In the genomic region with DNA sequence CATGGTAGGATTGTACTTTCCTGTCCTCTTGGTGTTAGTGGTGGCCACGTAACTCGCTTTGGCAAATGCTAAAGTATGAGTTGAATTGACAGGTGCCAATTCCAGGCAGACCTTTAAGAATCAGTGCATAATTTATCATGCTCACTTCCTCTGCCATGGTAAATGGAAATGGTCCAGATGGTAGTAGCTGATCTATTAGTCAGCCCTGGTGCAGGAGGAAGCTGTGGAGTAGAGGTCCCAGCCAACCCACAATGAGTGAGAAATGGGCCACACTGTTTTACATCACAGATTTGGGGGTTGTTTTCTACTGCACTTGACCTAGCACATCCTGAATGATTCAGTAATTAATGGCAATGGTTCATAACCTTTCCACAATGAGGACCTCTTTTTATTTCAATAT, we compare ENCODE assay signal across 22 cellular contexts.
"Had no signal": no experiment of that assay in that cellular context is flagged by ENCODE, and none has a peak within 500 bp of the region (broad histone marks: within the 10 kb centered on the region; RNA-seq: fewer than 3 reads in every experiment).

No MANE protein-coding gene starts in this region.

- H3K27me3 Mint-ChIP-seq: brain; dendritic cell treated with granulocyte-macrophage colony-stimulating factor and Interleukin-4, amounts not matched to agents 40 ng/mL and 50 ng/mL, for 4 days had no signal

- ATAC-seq: activated CD8-positive, alpha-beta memory T cell treated with anti-CD3 and anti-CD28 coated beads, Interleukin-2, amount 10 ng/mL, durations not matched to agents 7 days and 5 days; esophagus mucosa; gastroesophageal sphincter; left cardiac atrium; pancreas; psoas muscle; WTC11 had no signal

- H3K27ac Mint-ChIP-seq: activated CD8-positive, alpha-beta memory T cell treated with anti-CD3 and anti-CD28 coated beads, Interleukin-2, amount 10 ng/mL, durations not matched to agents 7 days and 5 days; activated naive CD4-positive, alpha-beta T cell treated with anti-CD3 and anti-CD28 coated beads for 36 hours; brain; dendritic cell treated with granulocyte-macrophage colony-stimulating factor and Interleukin-4, amounts not matched to agents 40 ng/mL and 50 ng/mL, for 4 days; natural killer cell treated with Interleukin-12 subunit alpha and Interleukin-12 subunit beta and Interleukin-15 and Interleukin-18, amount 100 ng/mL, for 72 hours; WTC11 had no signal

- H3K4me1 ChIP-seq: gastroesophageal sphincter, pancreas, psoas muscle, right atrium auricular region, upper lobe of left lung had no signal

- H3K9me3 ChIP-seq: gastroesophageal sphincter, neutrophil, pancreas, psoas muscle, right atrium auricular region, thoracic aorta, upper lobe of left lung had no signal

- H3K9me3 Mint-ChIP-seq: activated naive CD4-positive, alpha-beta T cell treated with anti-CD3 and anti-CD28 coated beads for 36 hours; natural killer cell treated with Interleukin-12 subunit alpha and Interleukin-12 subunit beta and Interleukin-15 and Interleukin-18, amount 100 ng/mL, for 72 hours had no signal

- H3K27me3 ChIP-seq: gastroesophageal sphincter, neutrophil, pancreas, right atrium auricular region, upper lobe of left lung had no signal

- H3K36me3 Mint-ChIP-seq: activated CD8-positive, alpha-beta memory T cell treated with anti-CD3 and anti-CD28 coated beads, Interleukin-2, amount 10 ng/mL, durations not matched to agents 7 days and 5 days; brain; natural killer cell treated with Interleukin-12 subunit alpha and Interleukin-12 subunit beta and Interleukin-15 and Interleukin-18, amount 100 ng/mL, for 72 hours; WTC11 had no signal

- H3K4me3 Mint-ChIP-seq: activated CD8-positive, alpha-beta memory T cell treated with anti-CD3 and anti-CD28 coated beads, Interleukin-2, amount 10 ng/mL, durations not matched to agents 7 days and 5 days; activated naive CD4-positive, alpha-beta T cell treated with anti-CD3 and anti-CD28 coated beads for 36 hours; brain; dendritic cell treated with granulocyte-macrophage colony-stimulating factor and Interleukin-4, amounts not matched to agents 40 ng/mL and 50 ng/mL, for 4 days; natural killer cell treated with Interleukin-12 subunit alpha and Interleukin-12 subunit beta and Interleukin-15 and Interleukin-18, amount 100 ng/mL, for 72 hours; WTC11 had no signal

- H3K4me3 ChIP-seq: gastroesophageal sphincter, pancreas, psoas muscle, right atrium auricular region, thoracic aorta, upper lobe of left lung had no signal

- H3K27ac ChIP-seq: gastroesophageal sphincter, neutrophil, pancreas, psoas muscle, right atrium auricular region, thoracic aorta, upper lobe of left lung had no signal

- H3K36me3 ChIP-seq: gastroesophageal sphincter, neutrophil, pancreas, right atrium auricular region, thoracic aorta, upper lobe of left lung had no signal

- DNase-seq: activated CD4-positive, alpha-beta T cell treated with anti-CD3 and anti-CD28 coated beads for 4 hours; activated CD4-positive, alpha-beta T cell treated with anti-CD3 and anti-CD28 coated beads, Interleukin-2, amount 50 U/mL, for 48 hours; activated CD8-positive, alpha-beta memory T cell treated with anti-CD3 and anti-CD28 coated beads, Interleukin-2, amount 10 ng/mL, durations not matched to agents 7 days and 5 days; activated naive CD4-positive, alpha-beta T cell treated with anti-CD3 and anti-CD28 coated beads for 36 hours; aorta; effector CD8-positive, alpha-beta T cell; head of caudate nucleus; left cardiac atrium; pancreas; psoas muscle; stimulated activated CD4-positive, alpha-beta T cell treated with anti-CD3 and anti-CD28 coated beads, Interleukin-4, amount 100 ng/mL, for 4 hours; T-helper 9 cell; upper lobe of left lung had no signal
